In genomic region chr3:111972891-111973290, GRCh38 we compare ENCODE assay signal across 31 cellular contexts. TPM values are rescaled to one million over a fixed set of nuclear protein-coding genes. Genes with fewer than 3 reads are reported as not detected.
"Had no signal": no experiment of that assay in that cellular context is flagged by ENCODE, and none has a peak within 500 bp of the region (broad histone marks: within the 10 kb centered on the region; RNA-seq: fewer than 3 reads in every experiment).

No MANE protein-coding gene starts in this region.

- H3K4me1 Mint-ChIP-seq: activated CD4-positive, alpha-beta T cell treated with anti-CD3 and anti-CD28 coated beads for 36 hours; activated naive CD8-positive, alpha-beta T cell treated with anti-CD3 and anti-CD28 coated beads for 36 hours had no signal

- H3K4me1 ChIP-seq: adrenal gland, body of pancreas, Peyer's patch, SJCRH30 had no signal

- H3K4me3 Mint-ChIP-seq: activated CD4-positive, alpha-beta memory T cell treated with anti-CD3 and anti-CD28 coated beads, Interleukin-2, amount 10 ng/mL, durations not matched to agents 7 days and 5 days; activated CD4-positive, alpha-beta T cell treated with anti-CD3 and anti-CD28 coated beads for 36 hours; activated naive CD4-positive, alpha-beta T cell treated with anti-CD3 and anti-CD28 coated beads, Interleukin-2, amount 10 ng/mL, durations not matched to agents 7 days and 5 days; activated naive CD8-positive, alpha-beta T cell treated with anti-CD3 and anti-CD28 coated beads for 36 hours; activated T-cell treated with anti-CD3 and anti-CD28 coated beads, Interleukin-2, amount 50 U/mL, for 72 hours; IgD-negative memory B cell had no signal

- H3K36me3 Mint-ChIP-seq: activated naive CD4-positive, alpha-beta T cell treated with anti-CD3 and anti-CD28 coated beads, Interleukin-2, amount 10 ng/mL, durations not matched to agents 7 days and 5 days; activated naive CD8-positive, alpha-beta T cell treated with anti-CD3 and anti-CD28 coated beads for 36 hours; IgD-negative memory B cell had no signal

- DNase-seq: activated CD4-positive, alpha-beta memory T cell treated with anti-CD3 and anti-CD28 coated beads, Interleukin-2, amount 10 ng/mL, durations not matched to agents 7 days and 5 days; activated CD4-positive, alpha-beta T cell treated with anti-CD3 and anti-CD28 coated beads for 36 hours; activated CD4-positive, alpha-beta T cell treated with anti-CD3 and anti-CD28 coated beads, Interleukin-2, amount 50 U/mL, for 1 hour; activated CD4-positive, CD25-positive, alpha-beta regulatory T cell; activated gamma-delta T cell treated with Interleukin-2 at 50 U/mL for 16 hours; activated naive CD4-positive, alpha-beta T cell treated with anti-CD3 and anti-CD28 coated beads, Interleukin-2, amount 10 ng/mL, durations not matched to agents 7 days and 5 days; activated naive CD8-positive, alpha-beta T cell treated with anti-CD3 and anti-CD28 coated beads for 36 hours; activated T-cell treated with anti-CD3 and anti-CD28 coated beads for 4 hours; activated T-cell treated with anti-CD3 and anti-CD28 coated beads, Interleukin-2, amount 50 U/mL, for 72 hours; adrenal gland; aorta; body of pancreas; KG1; NCI-H1436 treated with DMSO at 0.1 percent for 48 hours; NCI-H187 treated with DMSO at 0.1 percent for 48 hours; NCI-H2081 treated with DMSO at 0.1 percent for 48 hours; NCI-H446 treated with DMSO at 0.1 percent for 48 hours; NCI-H526; NCI-H82; Peyer's patch; Right ventricle myocardium superior; SJCRH30; SK-N-SH; T-helper 1 cell had no signal

- H3K9ac ChIP-seq: SK-N-SH had no signal

- H3K36me3 ChIP-seq: adrenal gland, Peyer's patch had no signal

- H3K9me2 ChIP-seq: SK-N-SH had no signal

- H3K9me3 Mint-ChIP-seq: activated CD4-positive, alpha-beta memory T cell treated with anti-CD3 and anti-CD28 coated beads, Interleukin-2, amount 10 ng/mL, durations not matched to agents 7 days and 5 days; activated naive CD4-positive, alpha-beta T cell treated with anti-CD3 and anti-CD28 coated beads, Interleukin-2, amount 10 ng/mL, durations not matched to agents 7 days and 5 days; activated naive CD8-positive, alpha-beta T cell treated with anti-CD3 and anti-CD28 coated beads for 36 hours; activated T-cell treated with anti-CD3 and anti-CD28 coated beads, Interleukin-2, amount 50 U/mL, for 72 hours; activated T-helper 2 cell treated with anti-CD3 and anti-CD28 coated beads, Interferon-gamma antibody, Interleukin-2, Interleukin-4, amounts not matched to agents 10 μg/mL and 5 μg/mL and 100 μg/mL, durations not matched to agents 14 hours and 24 hours and 36 hours; IgD-negative memory B cell had no signal

- ATAC-seq: activated CD4-positive, alpha-beta T cell treated with anti-CD3 and anti-CD28 coated beads for 36 hours; activated T-cell treated with anti-CD3 and anti-CD28 coated beads, Interleukin-2, amount 50 U/mL, for 72 hours; body of pancreas had no signal

- H3K4me3 ChIP-seq: adrenal gland, body of pancreas, Peyer's patch, SJCRH30 had no signal

- H3K4me2 ChIP-seq: SK-N-SH had no signal

- H3K27ac Mint-ChIP-seq: activated CD4-positive, alpha-beta memory T cell treated with anti-CD3 and anti-CD28 coated beads, Interleukin-2, amount 10 ng/mL, durations not matched to agents 7 days and 5 days; activated CD4-positive, alpha-beta T cell treated with anti-CD3 and anti-CD28 coated beads for 36 hours; activated naive CD4-positive, alpha-beta T cell treated with anti-CD3 and anti-CD28 coated beads, Interleukin-2, amount 10 ng/mL, durations not matched to agents 7 days and 5 days; activated naive CD8-positive, alpha-beta T cell treated with anti-CD3 and anti-CD28 coated beads for 36 hours; activated T-cell treated with anti-CD3 and anti-CD28 coated beads, Interleukin-2, amount 50 U/mL, for 72 hours; activated T-helper 2 cell treated with anti-CD3 and anti-CD28 coated beads, Interferon-gamma antibody, Interleukin-2, Interleukin-4, amounts not matched to agents 10 μg/mL and 5 μg/mL and 100 μg/mL, durations not matched to agents 14 hours and 24 hours and 36 hours; IgD-negative memory B cell had no signal

- FAIRE-seq: bronchial epithelial cell had no signal

- H3K9me3 ChIP-seq: adrenal gland, body of pancreas, Peyer's patch, SJCRH30, SK-N-SH had no signal

- H3K27me3 ChIP-seq: adrenal gland, body of pancreas, Peyer's patch, SJCRH30 had no signal

- H3K27me3 Mint-ChIP-seq: activated CD4-positive, alpha-beta memory T cell treated with anti-CD3 and anti-CD28 coated beads, Interleukin-2, amount 10 ng/mL, durations not matched to agents 7 days and 5 days; activated CD4-positive, alpha-beta T cell treated with anti-CD3 and anti-CD28 coated beads for 36 hours; activated naive CD8-positive, alpha-beta T cell treated with anti-CD3 and anti-CD28 coated beads for 36 hours had no signal

- H3K27ac ChIP-seq: adrenal gland, body of pancreas, Peyer's patch, RWPE1, SJCRH30, VCaP had no signal

RNA-seq across cellular contexts. Expression of gene TAGLN3, which starts 25.8 kb away (rescaled TPM):
- total RNA-seq: aorta, MCF 10A, OCI-LY7, Right ventricle myocardium superior had no signal
- polyA plus RNA-seq: aorta, IgD-negative memory B cell had no signal
